Comparison of ENCODE assay signal across 8 cellular contexts in genomic region chr13:26222523-26223046, GRCh38. TPM values are rescaled to one million over a fixed set of nuclear protein-coding genes. Genes with fewer than 3 reads are reported as not detected.
DNase-seq lines count a peak whose midpoint lies in the region; ATAC-seq and TF ChIP-seq lines count a peak whose summit lies in the region.

No MANE protein-coding gene starts in this region.

- H3K27me3 Mint-ChIP-seq in natural killer cell treated with Interleukin-12 subunit alpha and Interleukin-12 subunit beta and Interleukin-15 and Interleukin-18, amount 100 ng/mL, for 72 hours, result peaks cover 7 to 11% of the 10 kb centered on the region in 2 donors

- peaks cover 0 to 25% of the 10 kb centered on the region in 2 experiments; a peak in 2 of 3 replicates for H3K36me3 ChIP-seq in HEK293 (ENCODE audit: control insufficient read depth in 2 of 2, insufficient read depth in 1 of 2, low read length in 2 of 2)
- peaks cover 29% of the 10 kb centered on the region for H3K36me3 ChIP-seq in NT2/D1 (ENCODE audit: insufficient read depth, insufficient read length, low read length)
- H3K36me3 ChIP-seq in endocrine pancreas (ENCODE audit: control insufficient read depth, insufficient read depth, low read length), result no peaks in the 10 kb centered on the region

- H3K9me3 Mint-ChIP-seq in natural killer cell treated with Interleukin-12 subunit alpha and Interleukin-12 subunit beta and Interleukin-15 and Interleukin-18, amount 100 ng/mL, for 72 hours, result peaks cover 4% of the 10 kb centered on the region

- peak overlapping the region; percentile 90 to 100 for H3K27ac Mint-ChIP-seq in natural killer cell treated with Interleukin-12 subunit alpha and Interleukin-12 subunit beta and Interleukin-15 and Interleukin-18, amount 100 ng/mL, for 72 hours

- H3K4me3 Mint-ChIP-seq in natural killer cell treated with Interleukin-12 subunit alpha and Interleukin-12 subunit beta and Interleukin-15 and Interleukin-18, amount 100 ng/mL, for 72 hours, result peak overlapping the region; percentile 100

- no peak for TF ChIP-seq CTCF in HEK293 (tag by site-specific recombination; IDR thresholded peaks at IDR 0.05)

- H3K9me3 ChIP-seq in HEK293 (ENCODE audit: control insufficient read depth, insufficient read depth, low read depth, low read length) (no peaks in the 10 kb centered on the region), NT2/D1 (ENCODE audit: insufficient read depth, low read length) (no peaks in the 10 kb centered on the region), endocrine pancreas (ENCODE audit: control insufficient read depth, low read length) (no peaks in the 10 kb centered on the region)

- no peak for DNase-seq in NT2/D1 (ENCODE audit: low read depth, low spot score)
- no peak for DNase-seq in natural killer cell treated with Interleukin-12 subunit alpha and Interleukin-12 subunit beta and Interleukin-15 and Interleukin-18, amount 100 ng/mL, for 72 hours (ENCODE audit: low spot score)
- DNase-seq in stimulated activated CD4-positive, alpha-beta T cell treated with anti-CD3 and anti-CD28 coated beads, Interleukin-1b, Interleukin-23, amount 100 ng/mL, for 48 hours, result no peak
- DNase-seq in KG1 (lab: John Stamatoyannopoulos, UW), result no peak
- no peak for DNase-seq in OCI-M2 (lab: John Stamatoyannopoulos, UW; ENCODE audit: unreplicated experiment)

- H3K27ac ChIP-seq in HEK293 (ENCODE audit: extremely low read depth, low read depth, low read length), result peak overlapping the region; percentile 85

- H3K4me1 Mint-ChIP-seq in natural killer cell treated with Interleukin-12 subunit alpha and Interleukin-12 subunit beta and Interleukin-15 and Interleukin-18, amount 100 ng/mL, for 72 hours (ENCODE audit: low read depth in 2 of 2), result peaks cover 29 to 34% of the 10 kb centered on the region in 2 donors

- H3K4me3 ChIP-seq in HEK293 (ENCODE audit: low read depth, low read length), result peak overlapping the region; percentile 57
- H3K4me3 ChIP-seq in NT2/D1 (ENCODE audit: insufficient read length, low read depth), result peak overlapping the region; percentile 91
- H3K4me3 ChIP-seq in endocrine pancreas (ENCODE audit: control insufficient read depth, insufficient read depth, low read length), result peak overlapping the region; percentile 84

- H3K27me3 ChIP-seq in NT2/D1 (ENCODE audit: insufficient read depth, insufficient read length), result no peaks in the 10 kb centered on the region
- H3K27me3 ChIP-seq in endocrine pancreas (ENCODE audit: control insufficient read depth, insufficient read depth, low read length), result no peaks in the 10 kb centered on the region

- POLR2A ChIA-PET in HEK293 (lab: Yijun Ruan, JAX), result interaction anchor here (0.6 to 1.3 kb wide), 3 partner anchors 31 to 33 kb away, joined by 3 to 4 read pairs (median 3); partner anchors contain the start of gene CDK8

- ATAC-seq in GM18517 (IDR thresholded peaks at IDR 0.05; ENCODE audit: unreplicated experiment), result peak; percentile 53
- ATAC-seq in natural killer cell treated with Interleukin-12 subunit alpha and Interleukin-12 subunit beta and Interleukin-15 and Interleukin-18, amount 100 ng/mL, for 72 hours, result peak; percentile 68 to 71

- H3K4me1 ChIP-seq in HEK293 (ENCODE audit: control insufficient read depth, insufficient read depth, low read length) (no peaks in the 10 kb centered on the region), NT2/D1 (ENCODE audit: insufficient read depth, insufficient read length) (no peaks in the 10 kb centered on the region), endocrine pancreas (ENCODE audit: control insufficient read depth, insufficient read depth, low read length) (peaks cover 24% of the 10 kb centered on the region)

- peak overlapping the region; percentile 93 for H3K9ac ChIP-seq in NT2/D1 (ENCODE audit: insufficient read length, low read depth)
- peak overlapping the region; percentile 99 for H3K9ac ChIP-seq in endocrine pancreas (ENCODE audit: control insufficient read depth, insufficient read depth, low read length)

- peaks cover 12% of the 10 kb centered on the region for H3K36me3 Mint-ChIP-seq in natural killer cell treated with Interleukin-12 subunit alpha and Interleukin-12 subunit beta and Interleukin-15 and Interleukin-18, amount 100 ng/mL, for 72 hours

- CTCF ChIA-PET in HEK293 (lab: Yijun Ruan, JAX), result interaction anchor here (0.6 to 2.9 kb wide), 2 partner anchors 49 to 476 kb away, joined by 7 to 8 read pairs; no protein-coding TSS in a partner anchor

TF ChIP-seq in HEK293, 187 proteins besides CTCF, POLR2A, EP300 and RAD21 (continues in another document):
- TF ChIP-seq ZFP3 (tag by site-specific recombination; IDR thresholded peaks at IDR 0.05; ENCODE audit: low read depth), result no peak
- no peak for TF ChIP-seq ZFP41 (tag by site-specific recombination; IDR thresholded peaks at IDR 0.05; ENCODE audit: borderline replicate concordance)
- no peak for TF ChIP-seq ZNF561 (tag by site-specific recombination; IDR thresholded peaks at IDR 0.05; ENCODE audit: borderline replicate concordance)
- no peak for TF ChIP-seq ELK4 (IDR thresholded peaks at IDR 0.05; ENCODE audit: borderline replicate concordance, low read depth, low read length)
- TF ChIP-seq ZNF19 (tag by site-specific recombination; IDR thresholded peaks at IDR 0.05; ENCODE audit: low read depth), result no peak
- TF ChIP-seq ZNF423 (tag by site-specific recombination; IDR thresholded peaks at IDR 0.05), result no peak
- TF ChIP-seq ZNF148 (tag by site-specific recombination; IDR thresholded peaks at IDR 0.05; ENCODE audit: borderline replicate concordance), result no peak
- peak; percentile 5; the same call in 1 of the 2 replicates for TF ChIP-seq YY2 (tag by site-specific recombination; IDR thresholded peaks at IDR 0.05)
- TF ChIP-seq ZSCAN23 (tag by site-specific recombination; IDR thresholded peaks at IDR 0.05), result no peak
- TF ChIP-seq ZNF518A (tag by site-specific recombination; conservative IDR thresholded peaks at IDR 0.05; ENCODE audit: low read depth), result 0 out of 2 replicates have a peak, but pooled peaks have one; percentile 15

RNA-seq across cellular contexts. Expression of gene RNF6, which starts 0.5 kb away (rescaled TPM):
- 10 to 100 TPM; 37.7 to 64.4 TPM for total RNA-seq in natural killer cell treated with Interleukin-12 subunit alpha and Interleukin-12 subunit beta and Interleukin-15 and Interleukin-18, amount 100 ng/mL, for 72 hours

RNA-seq across cellular contexts. Expression of gene CDK8, which starts 31.3 kb away (rescaled TPM):
- total RNA-seq in natural killer cell treated with Interleukin-12 subunit alpha and Interleukin-12 subunit beta and Interleukin-15 and Interleukin-18, amount 100 ng/mL, for 72 hours, result 10 to 100 TPM; 16.3 to 17.0 TPM
